12 cellular contexts compared by ENCODE assay signal in the genomic region with DNA sequence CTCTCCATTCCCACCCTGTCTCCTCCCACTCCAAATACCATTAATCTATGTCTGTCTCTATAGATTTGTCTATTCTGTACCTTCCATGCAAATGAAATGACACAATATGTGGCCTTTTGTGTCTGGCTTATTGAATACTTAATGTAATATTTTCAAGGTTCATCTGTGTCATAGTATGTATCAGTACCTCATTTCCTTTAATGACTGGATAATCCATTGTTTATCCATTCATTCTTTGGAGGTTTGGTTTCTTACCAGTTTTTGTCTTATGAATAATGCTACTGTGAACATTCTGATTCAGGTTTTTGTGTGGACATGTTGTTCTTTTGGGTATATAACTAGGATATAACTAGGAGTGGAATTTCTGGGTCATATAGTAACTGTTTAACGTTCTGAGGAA. TPM values are rescaled to one million over a fixed set of nuclear protein-coding genes. Genes with fewer than 3 reads are reported as not detected.
A peak's percentile ranks its signal among the peaks of the same experiment; 100 is the strongest.
DNase-seq lines count a peak whose midpoint lies in the region; ATAC-seq, FAIRE-seq and TF ChIP-seq lines count a peak whose summit lies in the region.
"Not testable (repeated sequence)": the region's sequence is repeated elsewhere in the genome, so short reads cannot be mapped to it uniquely, and the experiment has no call there.
"Had no signal": no experiment of that assay in that cellular context is flagged by ENCODE, and none has a peak within 500 bp of the region (broad histone marks: within the 10 kb centered on the region; RNA-seq: fewer than 3 reads in every experiment).

No MANE protein-coding gene starts in this region.

- not testable (repeated sequence) for H3K4me1 ChIP-seq in GM23248 (ENCODE audit: insufficient read depth); mammary epithelial cell (ENCODE audit: insufficient read depth, low read length); foreskin keratinocyte; pancreas

- not testable (repeated sequence) for H3K4me1 Mint-ChIP-seq in activated T-cell treated with anti-CD3 and anti-CD28 coated beads, Interleukin-2, amount 50 U/mL, for 72 hours (ENCODE audit: low read depth)

- H3K9ac ChIP-seq in GM23248; mammary epithelial cell (ENCODE audit: insufficient read depth, low read length): not testable (repeated sequence)

- not testable (repeated sequence) for H3K9me3 Mint-ChIP-seq in activated T-cell treated with anti-CD3 and anti-CD28 coated beads, Interleukin-2, amount 50 U/mL, for 72 hours

- not testable (repeated sequence) for H3K27ac Mint-ChIP-seq in activated T-cell treated with anti-CD3 and anti-CD28 coated beads, Interleukin-2, amount 50 U/mL, for 72 hours

- CTCF ChIA-PET in mammary epithelial cell (lab: Charles Lee; ENCODE audit: low non-redundant PET) = not testable (repeated sequence)

- H3K27me3 Mint-ChIP-seq in activated T-cell treated with anti-CD3 and anti-CD28 coated beads, Interleukin-2, amount 50 U/mL, for 72 hours (ENCODE audit: low read depth) = not testable (repeated sequence)

- not testable (repeated sequence) for BruUV-seq in mammary epithelial cell (replicated peaks; lab: Mats Ljungman, UMichigan)

- not testable (repeated sequence) for H3K36me3 Mint-ChIP-seq in activated T-cell treated with anti-CD3 and anti-CD28 coated beads, Interleukin-2, amount 50 U/mL, for 72 hours (ENCODE audit: insufficient read depth in 2 of 2)

- not testable (repeated sequence) for H4K20me1 ChIP-seq in GM23248 (ENCODE audit: insufficient read depth); mammary epithelial cell (ENCODE audit: insufficient read depth, low read length)

- H3K79me2 ChIP-seq in GM23248 (ENCODE audit: insufficient read depth); mammary epithelial cell (ENCODE audit: insufficient read depth, low read length): not testable (repeated sequence)

- H3K9me3 ChIP-seq in GM23248 (ENCODE audit: low read depth); mammary epithelial cell (replicated peaks; ENCODE audit: insufficient read depth, low read length); pancreas: not testable (repeated sequence)

- not testable (repeated sequence) for H3K27me3 ChIP-seq in GM23248 (replicated peaks; ENCODE audit: insufficient read depth); mammary epithelial cell (ENCODE audit: insufficient read depth, low read length); foreskin keratinocyte; pancreas

- not testable (repeated sequence) for H2AFZ ChIP-seq in GM23248; mammary epithelial cell (ENCODE audit: low read depth, low read length)

- not testable (repeated sequence) for H3K27ac ChIP-seq in GM23248; mammary epithelial cell (ENCODE audit: insufficient read depth, low read depth, low read length); foreskin keratinocyte; pancreas

- H3K9me2 ChIP-seq in GM23248 (ENCODE audit: insufficient read depth) = not testable (repeated sequence)

- in situ Hi-C loops in GM23248 (cut with MboI); mammary epithelial cell (cut with MboI; ENCODE audit: low sequenced_read_pairs in 2 of 2): not testable (repeated sequence)

- no CpG with 5 or more reads among the region's 1 CpG for WGBS in GM23248 (ENCODE audit: low coverage in 1 of 2, low lambda C conversion rate in 2 of 2, missing lambda C conversion rate in 2 of 2), 2 experiments
- WGBS in mammary epithelial cell (ENCODE audit: low coverage, missing lambda C conversion rate) = no CpG with 5 or more reads among the region's 1 CpG
- no CpG with 5 or more reads among the region's 1 CpG for WGBS in pancreas, 2 donors

- H3K4me3 ChIP-seq in GM23248; mammary epithelial cell (replicated peaks in 1 of 3; ENCODE audit: insufficient read depth in 1 of 3, low read depth in 2 of 3, low read length in 3 of 3); epithelial cell of esophagus (ENCODE audit: low read length); pancreas: not testable (repeated sequence)

- peak; percentile 26 for FAIRE-seq in pancreas (lab: Jason Lieb, UNC)

- not testable (repeated sequence) for TF ChIP-seq CTCF in mammary epithelial cell (conservative IDR thresholded peaks at IDR 0.05 in 1 of 2, IDR thresholded peaks at IDR 0.05 in 1 of 2; ENCODE audit: extremely low read depth in 1 of 2, insufficient read depth in 1 of 2, low read depth in 1 of 2, low read length in 2 of 2); epithelial cell of esophagus (IDR thresholded peaks at IDR 0.05; ENCODE audit: insufficient read depth, low read depth, low read length, missing control alignments); foreskin keratinocyte (conservative IDR thresholded peaks at IDR 0.05); pancreas (IDR thresholded peaks at IDR 0.05)

- dilution Hi-C loops in mammary epithelial cell (cut with HindIII; ENCODE audit: low sequenced_read_pairs) = not testable (repeated sequence)

- not testable (repeated sequence) for H3K36me3 ChIP-seq in GM23248 (ENCODE audit: low read depth); mammary epithelial cell (ENCODE audit: insufficient read depth, low read length); pancreas

- not testable (repeated sequence) for H3K4me3 Mint-ChIP-seq in activated T-cell treated with anti-CD3 and anti-CD28 coated beads, Interleukin-2, amount 50 U/mL, for 72 hours

- DNase-seq in GM23248 (peak; percentile 24), LHCN-M2 (ENCODE audit: low read depth) (peak; percentile 15), mammary epithelial cell (peak; percentile 69), epithelial cell of esophagus (ENCODE audit: low read depth) (peak; percentile 63), foreskin keratinocyte (peak; percentile 59 to 82)
- not testable (repeated sequence) for DNase-seq in activated T-cell treated with anti-CD3 and anti-CD28 coated beads, Interleukin-2, amount 50 U/mL, for 72 hours; pancreas; stimulated activated naive CD8-positive, alpha-beta T cell treated with anti-CD3 and anti-CD28 coated beads, Interleukin-15, Interleukin-2, amounts not matched to agents 100 U/mL and 50 U/mL, for 24 hours

- intact Hi-C loops in mammary epithelial cell (cut with micrococcal nuclease); pancreas (cut with DNase I): not testable (repeated sequence)

- H3K4me2 ChIP-seq in GM23248 (ENCODE audit: unreplicated experiment); mammary epithelial cell (ENCODE audit: insufficient read depth, low read depth, low read length): not testable (repeated sequence)

- ATAC-seq in activated T-cell treated with anti-CD3 and anti-CD28 coated beads, Interleukin-2, amount 50 U/mL, for 72 hours (replicated peaks in 1 of 2) = peak; percentile 23 to 43
- ATAC-seq in foreskin keratinocyte = peak; percentile 94
- ATAC-seq in pancreas = not testable (repeated sequence)
- ATAC-seq in stimulated activated naive CD8-positive, alpha-beta T cell treated with anti-CD3 and anti-CD28 coated beads, Interleukin-15, Interleukin-2, amounts not matched to agents 100 U/mL and 50 U/mL, for 24 hours = peak; percentile 52

- H3F3A ChIP-seq in GM23248 (ENCODE audit: insufficient read depth) = not testable (repeated sequence)

RNA-seq across cellular contexts. Expression of a gene that starts 14.8 kb away (rescaled TPM):
- total RNA-seq in GM23248 (2014; rRNA removed; shearing (Covaris generic)) = 21.2 and 38.1 TPM in 2 replicates
- polyA plus RNA-seq in GM23248 (2016; fragmentation: Nextera tagmentation; extraction: Ambion mirVana) = 6.8 and 7.2 TPM in 2 replicates
- 15.1 and 16.6 TPM in 2 replicates for total RNA-seq in LHCN-M2 (2014; rRNA removed)
- polyA plus RNA-seq in LHCN-M2 (2012) = 3.0 TPM
- total RNA-seq in activated T-cell treated with anti-CD3 and anti-CD28 coated beads, Interleukin-2, amount 50 U/mL, for 72 hours = 10 to 100 TPM; 50.6 to 51.3 TPM
- total RNA-seq in mammary epithelial cell = 10 to 100 TPM; 32.1 to 47.0 TPM
- polyA plus RNA-seq in mammary epithelial cell = 18.8 TPM
- 60.2 TPM for polyA minus RNA-seq in mammary epithelial cell
- 22.1 and 23.6 TPM in 2 replicates for total RNA-seq in foreskin keratinocyte
- polyA plus RNA-seq in foreskin keratinocyte = 6.5 and 8.4 TPM in 2 replicates
- 10 to 100 TPM in 5 of 6 donors, 1 to 10 TPM in 1; 9.9 to 19.4 (median 14.1) TPM for total RNA-seq in pancreas
- polyA plus RNA-seq in pancreas = 1 to 10 TPM; 5.1 to 6.3 TPM

RNA-seq across cellular contexts. Expression of a gene that starts 55.8 kb away (rescaled TPM):
- 0.86 TPM in 1 of 2 replicates, not detected in the other for total RNA-seq in GM23248 (2014; rRNA removed; shearing (Covaris generic))
- not detected in 2 replicates for polyA plus RNA-seq in GM23248 (2016; fragmentation: Nextera tagmentation; extraction: Ambion mirVana)
- total RNA-seq in LHCN-M2 (2014; rRNA removed) = not detected in 2 replicates
- polyA plus RNA-seq in LHCN-M2 (2012) = not detected
- total RNA-seq in activated T-cell treated with anti-CD3 and anti-CD28 coated beads, Interleukin-2, amount 50 U/mL, for 72 hours = 100 to 1,000 TPM; 180 to 222 TPM
- total RNA-seq in mammary epithelial cell = under 1 TPM; 0.17 to 0.56 TPM
- polyA plus RNA-seq in mammary epithelial cell = 0.15 TPM
- not detected for polyA minus RNA-seq in mammary epithelial cell
- total RNA-seq in foreskin keratinocyte = 0.07 TPM in 2 replicates
- 0.04 TPM in 1 of 2 replicates, not detected in the other for polyA plus RNA-seq in foreskin keratinocyte
- 1 to 10 TPM in 4 of 6 donors, under 1 TPM in 2; 0.39 to 2.0 (median 1.1) TPM for total RNA-seq in pancreas
- 1 to 10 TPM; 1.2 to 1.4 TPM for polyA plus RNA-seq in pancreas
- total RNA-seq: A673, Daoy, H7 had no signal
- polyA plus RNA-seq: AG04450 had no signal

Comparison
In these comparisons a context has a peak if more than half of its experiments do, and no peak if none do; other contexts are left out.
1. RNA of a gene that starts 55.8 kb away (total RNA-seq): 180 to 222 TPM in activated T-cell treated with anti-CD3 and anti-CD28 coated beads, Interleukin-2, amount 50 U/mL, for 72 hours; 0.39 to 2.0 TPM in pancreas, 0.86 TPM in GM23248, 0.17 to 0.56 TPM in mammary epithelial cell, 0.07 TPM in foreskin keratinocyte and not detected in LHCN-M2; every median in the first group is over 10 times any median in the second.